In genomic region chr6:12504325-12504966, GRCh38 we compare ENCODE assay signal across 8 cellular contexts.
A peak's percentile ranks its signal among the peaks of the same experiment; 100 is the strongest.
DNase-seq lines count a peak whose midpoint lies in the region; ATAC-seq and TF ChIP-seq lines count a peak whose summit lies in the region.

No MANE protein-coding gene starts in this region.

- H3K36me3 Mint-ChIP-seq in activated B cell treated with CpG ODN at 0.5 μM for 24 hours (ENCODE audit: low read depth): no peaks in the 10 kb centered on the region

- H3K4me3 ChIP-seq in GM12864 (ENCODE audit: low read depth, low read length) (no peak overlapping the region), mucosa of descending colon (no peak overlapping the region)

- no peaks in the 10 kb centered on the region for H3K36me3 ChIP-seq in mucosa of descending colon (ENCODE audit: low read depth)

- TF ChIP-seq CTCF in GM12864 (IDR thresholded peaks at IDR 0.05; ENCODE audit: low read depth, low read length, missing control alignments) (peak; percentile 82), activated B cell treated with CpG ODN at 0.5 μM for 24 hours (IDR thresholded peaks at IDR 0.05) (no peak), mucosa of descending colon (IDR thresholded peaks at IDR 0.05) (peak; percentile 17)

- H3K9me3 ChIP-seq in mucosa of descending colon: no peaks in the 10 kb centered on the region

- ATAC-seq in HG02852 (IDR thresholded peaks at IDR 0.05; ENCODE audit: unreplicated experiment): peak; percentile 52
- peak; percentile 67 for ATAC-seq in activated B cell treated with CpG ODN at 0.5 μM for 24 hours (ENCODE audit: low read depth)
- peak; percentile 89 for ATAC-seq in mucosa of descending colon
- no peak for ATAC-seq in HG03108 (IDR thresholded peaks at IDR 0.05; ENCODE audit: unreplicated experiment)

- no peak overlapping the region for H3K4me3 Mint-ChIP-seq in activated B cell treated with CpG ODN at 0.5 μM for 24 hours

- peak; percentile 25 for DNase-seq in GM12864 (ENCODE audit: low read depth)
- DNase-seq in activated B cell treated with CpG ODN at 0.5 μM for 24 hours: no peak
- peak in 1 of 3 donors; percentile 62 for DNase-seq in mucosa of descending colon
- no peak for DNase-seq in activated CD8-positive, alpha-beta memory T cell treated with anti-CD3 and anti-CD28 coated beads for 24 hours
- DNase-seq in occipital lobe (lab: John Stamatoyannopoulos, UW): no peak
- no peak for DNase-seq in activated effector memory CD4-positive, alpha-beta T cell treated with Interleukin-2 at 50 U/mL for 16 hours

- H3K4me1 Mint-ChIP-seq in activated B cell treated with CpG ODN at 0.5 μM for 24 hours: no peaks in the 10 kb centered on the region

- CTCF ChIA-PET in activated B cell treated with CpG ODN at 0.5 μM for 24 hours (lab: Charles Lee): interaction anchor here (1.0 to 2.9 kb wide), 7 partner anchors 8 to 923 kb away, joined by 3 to 22 read pairs (median 4); no protein-coding TSS in a partner anchor

- intact Hi-C loops in activated B cell treated with CpG ODN at 0.5 μM for 24 hours (cut with micrococcal nuclease) (loop anchor here (1.0 to 10.0 kb wide), 5 partner anchors 100 to 849 kb away; no protein-coding TSS in a partner anchor), mucosa of descending colon (cut with DNase I, micrococcal nuclease) (no loop called here)

- no peak overlapping the region for H3K27ac Mint-ChIP-seq in activated B cell treated with CpG ODN at 0.5 μM for 24 hours

- H3K27me3 Mint-ChIP-seq in activated B cell treated with CpG ODN at 0.5 μM for 24 hours: peaks cover 3% of the 10 kb centered on the region

- POLR2A ChIA-PET in activated B cell treated with CpG ODN at 0.5 μM for 24 hours (lab: Charles Lee): no interaction called here

- H3K4me1 ChIP-seq in mucosa of descending colon (ENCODE audit: low read depth): no peaks in the 10 kb centered on the region

- H3K9me3 Mint-ChIP-seq in activated B cell treated with CpG ODN at 0.5 μM for 24 hours: no peaks in the 10 kb centered on the region
